10 cellular contexts compared by ENCODE assay signal in genomic region chr18:48330016-48330991, GRCh38.
DNase-seq lines count a peak whose midpoint lies in the region; ATAC-seq and TF ChIP-seq lines count a peak whose summit lies in the region.
"Had no signal": no experiment of that assay in that cellular context is flagged by ENCODE, and none has a peak within 500 bp of the region (broad histone marks: within the 10 kb centered on the region; RNA-seq: fewer than 3 reads in every experiment).

No MANE protein-coding gene starts in this region.

- no peak overlapping the region for H2AK9ac ChIP-seq in IMR-90 (replicated peaks; ENCODE audit: low read depth, low read length, poor library complexity)

- H2BK20ac ChIP-seq in IMR-90 (ENCODE audit: low read depth, low read length): no peak overlapping the region

- H3K4me2 ChIP-seq in IMR-90 (ENCODE audit: low read depth, low read length): no peak overlapping the region

- H3K36me3 ChIP-seq in IMR-90 (ENCODE audit: control insufficient read depth, insufficient read depth, low read length): no peaks in the 10 kb centered on the region

- H3K27me3 ChIP-seq in IMR-90 (ENCODE audit: control insufficient read depth, insufficient read depth, low read length): peaks cover 23% of the 10 kb centered on the region

- in situ Hi-C loops in IMR-90 (cut with MboI; ENCODE audit: low sequenced_read_pairs): no loop called here

- H3K56ac ChIP-seq in IMR-90 (ENCODE audit: extremely low read depth, insufficient read depth, low read length): no peak overlapping the region

- no peak overlapping the region for H3K23ac ChIP-seq in IMR-90 (ENCODE audit: low read depth, low read length)

- H3K4me3 ChIP-seq in AG04449 (ENCODE audit: low read depth, low read length): no peak overlapping the region
- no peak overlapping the region for H3K4me3 ChIP-seq in IMR-90 (ENCODE audit: insufficient read depth, low read depth, low read length)
- H3K4me3 ChIP-seq: K562 had no signal

- ATAC-seq in IMR-90 (ENCODE audit: low read depth): peak; percentile 71
- ATAC-seq: K562 had no signal

- H2BK5ac ChIP-seq in IMR-90 (ENCODE audit: low read depth, low read length, poor library complexity, severe bottlenecking): no peak overlapping the region

- no peak for TF ChIP-seq CTCF in AG04449 (IDR thresholded peaks at IDR 0.05; ENCODE audit: insufficient read depth, low read length, missing control alignments)
- TF ChIP-seq CTCF in IMR-90 (conservative IDR thresholded peaks at IDR 0.05; ENCODE audit: low read depth, low read length): no peak

- no CpG with 5 or more reads among the region's 8 CpGs for WGBS in IMR-90 (ENCODE audit: extremely low coverage in 2 of 2, insufficient read length in 1 of 2), 2 experiments

- no peaks in the 10 kb centered on the region; the same call in 1 of the 2 replicates for H3K4me1 ChIP-seq in IMR-90 (ENCODE audit: control insufficient read depth, insufficient read depth, low read length)

- H2AFZ ChIP-seq in IMR-90 (replicated peaks; ENCODE audit: low read length, poor library complexity): no peak overlapping the region

- no TSS peak for BruUV-seq in IMR-90 (replicated peaks; lab: Mats Ljungman, UMichigan)

- no peak overlapping the region for H3K14ac ChIP-seq in IMR-90 (replicated peaks; ENCODE audit: low read depth, low read length)

- no peaks in the 10 kb centered on the region for H3K9me3 ChIP-seq in IMR-90 (ENCODE audit: control insufficient read depth, insufficient read depth, low read length)

- no peak overlapping the region for H4K8ac ChIP-seq in IMR-90 (ENCODE audit: low read depth in 2 of 2, low read length in 2 of 2)

- no peaks in the 10 kb centered on the region for H3K9me1 ChIP-seq in IMR-90 (ENCODE audit: insufficient read depth, low read length)

- no peaks in the 10 kb centered on the region for H3K79me1 ChIP-seq in IMR-90 (ENCODE audit: low read depth in 1 of 2, low read length in 2 of 2)

- CTCF ChIA-PET in AG04449 (lab: Yijun Ruan, JAX): no interaction called here
- CTCF ChIA-PET in IMR-90 (lab: Yijun Ruan, JAX): no interaction called here

- H2BK120ac ChIP-seq in IMR-90 (ENCODE audit: low read depth, low read length): no peak overlapping the region

- H2AK5ac ChIP-seq in IMR-90 (ENCODE audit: low read depth, low read length): no peak overlapping the region

- DNase-seq in AG04449 (ENCODE audit: low read depth, low spot score): peak; percentile 31
- peak; percentile 69 for DNase-seq in IMR-90
- peak; percentile 9 for DNase-seq in left kidney (ENCODE audit: low read depth, low spot score)
- no peak for DNase-seq in SW 1271 (lab: John Stamatoyannopoulos, UW)
- DNase-seq in stimulated activated CD8-positive, alpha-beta memory T cell treated with anti-CD3 and anti-CD28 coated beads, Interleukin-4, amount 100 ng/mL, for 48 hours: no peak
- no peak for DNase-seq in SK-N-DZ (ENCODE audit: low spot score)
- DNase-seq in putamen (ENCODE audit: low spot score): no peak
- DNase-seq: T-helper 1 cell had no signal

- no peaks in the 10 kb centered on the region for H4K20me1 ChIP-seq in IMR-90 (ENCODE audit: insufficient read depth, low read length)

- no peak overlapping the region for H4K5ac ChIP-seq in IMR-90 (ENCODE audit: low read depth, low read length)

- POLR2A ChIA-PET in AG04449 (lab: Yijun Ruan, JAX): no interaction called here
- POLR2A ChIA-PET in IMR-90 (lab: Charles Lee; ENCODE audit: unreplicated experiment): no interaction called here

- no peak overlapping the region for H3K18ac ChIP-seq in IMR-90 (ENCODE audit: low read depth, low read length)

- TF ChIP-seq RAD21 in IMR-90 (IDR thresholded peaks at IDR 0.05; ENCODE audit: low read length): no peak

- H3K27ac ChIP-seq in IMR-90 (ENCODE audit: insufficient read depth, low read length): no peak overlapping the region
- peak overlapping the region; percentile 70 for H3K27ac ChIP-seq in angular gyrus (ENCODE audit: low read depth, low read length)

- dilution Hi-C loops in IMR-90 (cut with HindIII; ENCODE audit: low sequenced_read_pairs, unreplicated experiment): no loop called here

- TF ChIP-seq POLR2A in IMR-90 (IDR thresholded peaks at IDR 0.05; ENCODE audit: low read depth, low read length): no peak

- H4K91ac ChIP-seq in IMR-90 (ENCODE audit: insufficient read depth, low read depth, low read length): no peak overlapping the region

- H3K9ac ChIP-seq in IMR-90 (ENCODE audit: low read depth, low read length): no peak overlapping the region

- no peak overlapping the region for H3K4ac ChIP-seq in IMR-90 (ENCODE audit: low read depth, low read length)

- intact Hi-C loops in IMR-90 (cut with micrococcal nuclease): no loop called here

- no peak overlapping the region for H2BK15ac ChIP-seq in IMR-90 (ENCODE audit: low read depth, low read length)

TF ChIP-seq in IMR-90, 13 proteins besides CTCF, POLR2A, EP300 and RAD21:
- TF ChIP-seq BHLHE40 (IDR thresholded peaks at IDR 0.05; ENCODE audit: low read depth, low read length) (no peak), FOS (IDR thresholded peaks at IDR 0.05; ENCODE audit: low read depth, low read length) (peak; percentile 68)

Comparison
In these comparisons a context has a peak if more than half of its experiments do, and no peak if none do; other contexts are left out.
1. DNase-seq: peak in AG04449 (single experiment), IMR-90 (single experiment) and left kidney (single experiment); none in SW 1271 (0 of 2), stimulated activated CD8-positive, alpha-beta memory T cell treated with anti-CD3 and anti-CD28 coated beads, Interleukin-4, amount 100 ng/mL, for 48 hours (single experiment), SK-N-DZ (single experiment) and putamen (single experiment).